Comparison of ENCODE assay signal across 8 cellular contexts in the genomic region with DNA sequence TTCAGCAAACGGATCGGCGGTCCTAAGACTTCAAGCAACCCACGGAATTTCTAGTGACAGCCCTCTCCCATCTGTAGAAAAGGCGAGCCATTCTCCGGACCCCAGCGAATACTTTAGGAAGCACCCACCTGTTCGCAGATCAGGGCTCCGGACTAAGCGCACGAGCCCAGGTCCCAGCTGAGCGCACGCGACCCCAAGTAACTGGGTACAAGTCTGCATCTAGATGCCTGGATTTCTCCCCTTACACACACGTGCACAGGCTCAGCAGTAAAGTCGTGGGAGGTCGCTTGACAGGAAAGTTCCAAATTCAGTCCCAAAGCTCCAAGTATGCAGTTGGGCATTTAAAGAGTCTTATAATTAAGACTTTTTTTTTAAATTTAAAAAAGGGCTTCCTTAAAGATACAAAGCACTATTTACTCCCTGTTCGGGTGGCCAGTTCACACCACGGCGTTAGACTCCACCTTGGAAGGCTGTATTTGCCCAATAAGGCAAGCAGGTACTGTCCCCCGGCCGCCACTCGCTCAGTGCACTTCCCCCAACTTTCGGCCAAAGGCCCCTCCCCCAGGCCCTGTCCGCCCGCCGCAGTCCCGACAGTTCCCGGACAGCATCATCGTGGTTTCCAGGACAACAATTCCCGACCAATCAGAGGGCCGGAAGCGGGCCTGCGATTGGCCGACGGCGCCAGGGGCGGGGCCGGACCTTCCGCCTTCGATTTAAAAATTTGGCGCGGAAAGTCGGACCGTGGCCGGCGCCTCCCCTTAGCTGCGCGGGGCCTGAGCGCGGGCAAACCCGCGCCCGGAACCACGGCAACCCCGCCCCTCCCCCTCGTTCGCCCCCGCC. TPM values are rescaled to one million over a fixed set of nuclear protein-coding genes. Genes with fewer than 3 reads are reported as not detected.
A peak's percentile ranks its signal among the peaks of the same experiment; 100 is the strongest.
DNase-seq lines count a peak whose midpoint lies in the region; ATAC-seq and TF ChIP-seq lines count a peak whose summit lies in the region.

A gene with protein sequence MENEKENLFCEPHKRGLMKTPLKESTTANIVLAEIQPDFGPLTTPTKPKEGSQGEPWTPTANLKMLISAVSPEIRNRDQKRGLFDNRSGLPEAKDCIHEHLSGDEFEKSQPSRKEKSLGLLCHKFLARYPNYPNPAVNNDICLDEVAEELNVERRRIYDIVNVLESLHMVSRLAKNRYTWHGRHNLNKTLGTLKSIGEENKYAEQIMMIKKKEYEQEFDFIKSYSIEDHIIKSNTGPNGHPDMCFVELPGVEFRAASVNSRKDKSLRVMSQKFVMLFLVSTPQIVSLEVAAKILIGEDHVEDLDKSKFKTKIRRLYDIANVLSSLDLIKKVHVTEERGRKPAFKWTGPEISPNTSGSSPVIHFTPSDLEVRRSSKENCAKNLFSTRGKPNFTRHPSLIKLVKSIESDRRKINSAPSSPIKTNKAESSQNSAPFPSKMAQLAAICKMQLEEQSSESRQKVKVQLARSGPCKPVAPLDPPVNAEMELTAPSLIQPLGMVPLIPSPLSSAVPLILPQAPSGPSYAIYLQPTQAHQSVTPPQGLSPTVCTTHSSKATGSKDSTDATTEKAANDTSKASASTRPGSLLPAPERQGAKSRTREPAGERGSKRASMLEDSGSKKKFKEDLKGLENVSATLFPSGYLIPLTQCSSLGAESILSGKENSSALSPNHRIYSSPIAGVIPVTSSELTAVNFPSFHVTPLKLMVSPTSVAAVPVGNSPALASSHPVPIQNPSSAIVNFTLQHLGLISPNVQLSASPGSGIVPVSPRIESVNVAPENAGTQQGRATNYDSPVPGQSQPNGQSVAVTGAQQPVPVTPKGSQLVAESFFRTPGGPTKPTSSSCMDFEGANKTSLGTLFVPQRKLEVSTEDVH (minus strand): TSS at position 526 of the 840 bp plus-strand sequence. CDS start 824 bp downstream, outside the sequence.

- H3K4me1 Mint-ChIP-seq in chondrocyte (ENCODE audit: low read depth) = peaks cover 14% of the 10 kb centered on the region

- peaks cover 2% of the 10 kb centered on the region for H3K36me3 Mint-ChIP-seq in chondrocyte (ENCODE audit: low read depth)

- peaks cover 16% of the 10 kb centered on the region for H3K27me3 Mint-ChIP-seq in chondrocyte (ENCODE audit: low read depth)

- DNase-seq in AML-193 (lab: John Stamatoyannopoulos, UW) (peak; percentile 91), GM19238 (ENCODE audit: insufficient read length, low spot score) (peak; percentile 95), NCI-H510A (lab: John Stamatoyannopoulos, UW) (peak; percentile 85), chondrocyte (ENCODE audit: low spot score) (peak; percentile 96), kidney glomerular epithelial cell (lab: John Stamatoyannopoulos, UW) (peak; percentile 93)
- peak; percentile 89 for DNase-seq in activated CD4-positive, CD25-positive, alpha-beta regulatory T cell treated with anti-CD3 and anti-CD28 coated beads, Interleukin-2, amount 50 U/mL, for 72 hours
- peak; percentile 42 to 69 for DNase-seq in stimulated activated CD4-positive, alpha-beta T cell treated with anti-CD3 and anti-CD28 coated beads, Interleukin-1b, Interleukin-23, amount 100 ng/mL, for 1 hour (ENCODE audit: low read depth in 2 of 2)

- no peaks in the 10 kb centered on the region for H3K9me3 Mint-ChIP-seq in chondrocyte (ENCODE audit: low read depth)

- peak; percentile 91 for ATAC-seq in HG03439 (IDR thresholded peaks at IDR 0.05; ENCODE audit: unreplicated experiment)

- peak within 1 kb of the TSS; percentile 42 for H3K27ac Mint-ChIP-seq in chondrocyte (ENCODE audit: unreplicated experiment)

- peak within 1 kb of the TSS; percentile 94 for H3K4me3 Mint-ChIP-seq in chondrocyte (ENCODE audit: unreplicated experiment)

- no peak for TF ChIP-seq CTCF in chondrocyte (IDR thresholded peaks at IDR 0.05)

RNA-seq across cellular contexts. Expression of the gene that starts here (rescaled TPM):
- total RNA-seq in chondrocyte = 0.60 to 1.4 TPM (median 0.64 TPM) in 3 replicates

Comparison
In these comparisons a context has a peak if more than half of its experiments do, and no peak if none do; other contexts are left out.
1. Peak in every context shown above with its lines: DNase-seq and ATAC-seq.